Comparison of ENCODE assay signal across 24 cellular contexts in the genomic region with DNA sequence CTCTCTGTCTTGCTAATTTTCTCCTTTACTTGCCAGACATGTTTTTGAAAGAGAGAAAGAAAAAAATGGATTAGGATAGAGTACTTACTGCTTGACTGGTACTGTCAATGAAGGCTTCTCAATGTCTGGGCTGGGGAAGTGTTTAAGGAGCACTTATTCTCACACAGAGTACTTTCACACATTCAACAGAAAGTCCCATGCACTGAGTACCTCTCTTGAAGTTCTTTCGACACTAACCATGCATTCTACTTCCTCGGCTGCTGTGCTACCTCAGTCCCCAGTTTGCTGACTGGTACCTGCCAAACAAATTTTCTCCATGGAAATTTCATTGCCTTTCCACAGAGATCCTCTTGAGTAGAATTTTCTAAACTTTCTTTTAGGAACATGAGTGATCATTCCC.
"Had no signal": no experiment of that assay in that cellular context is flagged by ENCODE, and none has a peak within 500 bp of the region (broad histone marks: within the 10 kb centered on the region; RNA-seq: fewer than 3 reads in every experiment).

No MANE protein-coding gene starts in this region.

- H3K27ac Mint-ChIP-seq: endodermal cell, immature natural killer cell, mesothelial cell of epicardium had no signal

- H3K4me2 ChIP-seq: hepatocyte had no signal

- ATAC-seq: foreskin keratinocyte, gastroesophageal sphincter, heart left ventricle, left colon, left lobe of liver, left ventricle myocardium superior, mucosa of descending colon had no signal

- H3K4me1 ChIP-seq: esophagus muscularis mucosa, foreskin keratinocyte, gastroesophageal sphincter, heart left ventricle had no signal

- H3K4me3 Mint-ChIP-seq: endodermal cell, immature natural killer cell, mesothelial cell of epicardium, naive B cell had no signal

- H3K79me2 ChIP-seq: hepatocyte had no signal

- H3K27me3 ChIP-seq: esophagus muscularis mucosa, foreskin keratinocyte, gastroesophageal sphincter, heart left ventricle, hepatocyte had no signal

- H3K4me1 Mint-ChIP-seq: endodermal cell, immature natural killer cell, mesothelial cell of epicardium had no signal

- H3K4me3 ChIP-seq: coronary artery, dorsolateral prefrontal cortex, esophagus muscularis mucosa, gastroesophageal sphincter, heart left ventricle, hepatocyte, lower lobe of right lung, mucosa of descending colon had no signal

- H3K27ac ChIP-seq: coronary artery, dorsolateral prefrontal cortex, esophagus muscularis mucosa, foreskin keratinocyte, gastroesophageal sphincter, heart left ventricle, hepatocyte, lower lobe of right lung had no signal

- H3K9me3 ChIP-seq: esophagus muscularis mucosa, gastroesophageal sphincter, lower lobe of right lung, mucosa of descending colon had no signal

- H3K36me3 Mint-ChIP-seq: immature natural killer cell, mesothelial cell of epicardium had no signal

- H3K36me3 ChIP-seq: esophagus muscularis mucosa, gastroesophageal sphincter, heart left ventricle, lower lobe of right lung had no signal

- H2AFZ ChIP-seq: hepatocyte had no signal

- DNase-seq: dermis blood vessel endothelial cell; dorsolateral prefrontal cortex; effector CD4-positive, alpha-beta T cell; effector memory CD4-positive, alpha-beta T cell; endodermal cell; foreskin keratinocyte; heart left ventricle; hypothalamus; immature natural killer cell; islet precursor cell; kidney; kidney glomerular epithelial cell; left colon; left ventricle myocardium superior; lower lobe of right lung; mesenchymal stem cell; mucosa of descending colon; naive B cell had no signal
